23 cellular contexts compared by ENCODE assay signal in the genomic region with DNA sequence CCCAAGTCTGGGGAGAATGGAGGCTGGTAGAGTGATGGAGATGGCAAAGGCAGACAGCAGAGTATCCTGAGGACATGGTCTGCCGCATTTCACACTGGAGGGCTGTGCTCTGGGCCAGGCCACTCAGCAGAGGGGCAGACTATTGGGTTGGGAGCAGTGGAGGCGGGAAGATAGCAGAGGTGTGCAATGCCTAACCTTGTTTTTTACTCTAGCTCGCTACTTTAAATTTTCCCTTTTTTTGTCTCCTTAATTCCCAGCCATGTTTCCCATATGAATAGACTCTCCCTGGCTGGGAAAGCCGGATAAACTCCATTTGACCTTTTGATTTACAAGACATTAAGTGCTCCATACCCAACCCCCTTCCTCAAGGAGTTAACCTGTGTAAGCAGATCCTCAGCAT. TPM values are rescaled to one million over a fixed set of nuclear protein-coding genes. Genes with fewer than 3 reads are reported as not detected.
A peak's percentile ranks its signal among the peaks of the same experiment; 100 is the strongest.
DNase-seq lines count a peak whose midpoint lies in the region; ATAC-seq, FAIRE-seq and TF ChIP-seq lines count a peak whose summit lies in the region.
"Had no signal": no experiment of that assay in that cellular context is flagged by ENCODE, and none has a peak within 500 bp of the region (broad histone marks: within the 10 kb centered on the region; RNA-seq: fewer than 3 reads in every experiment).

No MANE protein-coding gene starts in this region.

- POLR2A ChIA-PET in Caco-2 (lab: Charles Lee), result no interaction called here
- POLR2A ChIA-PET in H1 (lab: Charles Lee; ENCODE audit: partially characterized antibody), result no interaction called here

- H3K79me2 ChIP-seq in H1 (ENCODE audit: control insufficient read depth in 1 of 2, insufficient read depth in 2 of 2, low read length in 2 of 2), result no peaks in the 10 kb centered on the region

- peak overlapping the region; percentile 75 for H3K18ac ChIP-seq in H1 (ENCODE audit: extremely low read depth, low read length)

- TF ChIP-seq EP300 in H1 (IDR thresholded peaks at IDR 0.05; ENCODE audit: borderline replicate concordance in 1 of 2, low read depth in 2 of 2, low read length in 2 of 2), result no peak

- H3K27ac Mint-ChIP-seq in Caco-2 (ENCODE audit: unreplicated experiment) (peak overlapping the region; percentile 83), mesothelial cell of epicardium (peak overlapping the region; percentile 78)
- H3K27ac Mint-ChIP-seq: CD4-positive, alpha-beta T cell; HFFc6 had no signal

- H3K4me2 ChIP-seq in H1 (ENCODE audit: insufficient read depth in 1 of 2, low read depth in 2 of 2, low read length in 2 of 2), result peak overlapping the region in 1 of 2 experiments; percentile 45; a peak in 2 of 4 replicates

- intact Hi-C loops in Caco-2 (cut with micrococcal nuclease; ENCODE audit: unreplicated experiment), result loop anchor here (5.0 kb wide), 1 partner anchor 35 kb away; a partner anchor contains a TSS

- ATAC-seq in GM19023 (IDR thresholded peaks at IDR 0.05; ENCODE audit: unreplicated experiment), result no peak

- peak overlapping the region; percentile 75 for H3K27ac ChIP-seq in HUES48 (ENCODE audit: low read depth, low read length)
- no peak overlapping the region for H3K27ac ChIP-seq in H1 (ENCODE audit: low read depth, low read length)
- H3K27ac ChIP-seq: HL-60, SJCRH30 had no signal

- TF ChIP-seq CTCF in Caco-2 (IDR thresholded peaks at IDR 0.05; ENCODE audit: insufficient read depth in 1 of 2, low read depth in 1 of 2, low read length in 1 of 2, severe bottlenecking in 1 of 2, unreplicated experiment in 1 of 2), result no peak
- TF ChIP-seq CTCF in H1 (IDR thresholded peaks at IDR 0.05; ENCODE audit: control extremely low read depth in 1 of 3, insufficient read depth in 1 of 3, low read depth in 1 of 3, low read length in 3 of 3), result no peak
- TF ChIP-seq CTCF in mesothelial cell of epicardium (IDR thresholded peaks at IDR 0.05; ENCODE audit: unreplicated experiment), result no peak

- H3K9ac ChIP-seq in HUES48 (ENCODE audit: low read depth, low read length) (no peak overlapping the region), H1 (replicated peaks in 1 of 4; ENCODE audit: extremely low read depth in 1 of 4, low read depth in 3 of 4, low read length in 3 of 4) (no peak overlapping the region)

- H3K4me3 ChIP-seq in Caco-2 (ENCODE audit: low read depth, low read length), result no peak overlapping the region
- H3K4me3 ChIP-seq in HUES48 (ENCODE audit: low read depth, low read length), result 0 out of 2 replicates have a peak overlapping the region, but pooled peaks have one; percentile 1
- no peak overlapping the region for H3K4me3 ChIP-seq in H1 (ENCODE audit: extremely low read depth in 1 of 4, insufficient read depth in 2 of 4, low read depth in 3 of 4, low read length in 4 of 4)
- H3K4me3 ChIP-seq: SJCRH30 had no signal

- H4K8ac ChIP-seq in H1 (ENCODE audit: extremely low read depth, insufficient read depth, low read length), result no peak overlapping the region

- no peak for TF ChIP-seq POLR2A in H1 (IDR thresholded peaks at IDR 0.05; ENCODE audit: control extremely low read depth in 1 of 2, low read depth in 2 of 2, low read length in 2 of 2)

- H2AFZ ChIP-seq in H1 (ENCODE audit: low read length), result no peak overlapping the region

- H2BK12ac ChIP-seq in H1 (ENCODE audit: low read depth, low read length), result peak overlapping the region; percentile 62; the same call in 1 of the 2 replicates

- peaks cover 9% of the 10 kb centered on the region; the same call in 1 of the 2 replicates for H3K9me3 ChIP-seq in Caco-2
- H3K9me3 ChIP-seq in HUES48 (ENCODE audit: control insufficient read depth, insufficient read depth, low read length), result no peaks in the 10 kb centered on the region
- H3K9me3 ChIP-seq in H1 (ENCODE audit: insufficient read depth in 2 of 2, low read depth in 1 of 2, low read length in 1 of 2), result peaks cover 7 to 9% of the 10 kb centered on the region in 2 experiments; a peak in 3 of 4 replicates
- H3K9me3 ChIP-seq: SJCRH30 had no signal

- no peak for FAIRE-seq in H1 (lab: Jason Lieb, UNC)
- FAIRE-seq: A204.1, GM12891 had no signal

- H2BK15ac ChIP-seq in H1 (ENCODE audit: low read length), result no peak overlapping the region; the same call in 1 of the 2 replicates

- H3K4me3 Mint-ChIP-seq in Caco-2 (ENCODE audit: unreplicated experiment), result peak overlapping the region; percentile 42
- peak overlapping the region; percentile 1 for H3K4me3 Mint-ChIP-seq in mesothelial cell of epicardium
- H3K4me3 Mint-ChIP-seq: CD4-positive, alpha-beta T cell; HFFc6 had no signal

- no peak overlapping the region for H2BK120ac ChIP-seq in H1 (replicated peaks; ENCODE audit: low read depth, low read length)

- no peak overlapping the region for H3K23ac ChIP-seq in H1 (ENCODE audit: insufficient read length)

- H3K23me2 ChIP-seq in H1 (ENCODE audit: low read depth, low read length), result no peaks in the 10 kb centered on the region

- H3K27me3 ChIP-seq in Caco-2 (replicated peaks; ENCODE audit: control insufficient read depth, insufficient read depth, low read length) (no peaks in the 10 kb centered on the region), HUES48 (ENCODE audit: control insufficient read depth, insufficient read depth, low read length) (no peaks in the 10 kb centered on the region), H1 (replicated peaks in 1 of 4; ENCODE audit: control insufficient read depth in 3 of 4, extremely low read depth in 1 of 4, insufficient read depth in 3 of 4, low read length in 3 of 4) (no peaks in the 10 kb centered on the region)
- H3K27me3 ChIP-seq: SJCRH30 had no signal

- no peak for TF ChIP-seq RAD21 in H1 (IDR thresholded peaks at IDR 0.05 in 1 of 2, conservative IDR thresholded peaks at IDR 0.05 in 1 of 2; ENCODE audit: low read depth in 2 of 2, low read length in 2 of 2)

- no peak overlapping the region for H3K56ac ChIP-seq in H1 (replicated peaks; ENCODE audit: insufficient read length, low read depth, low read length)

- H4K20me1 ChIP-seq in H1 (replicated peaks in 1 of 2; ENCODE audit: control insufficient read depth in 1 of 2, insufficient read depth in 2 of 2, low read length in 2 of 2), result no peaks in the 10 kb centered on the region

- no peaks in the 10 kb centered on the region for H3K36me3 ChIP-seq in Caco-2 (ENCODE audit: control insufficient read depth, insufficient read depth, low read length)
- H3K36me3 ChIP-seq in HUES48 (ENCODE audit: control insufficient read depth, insufficient read depth, low read length), result no peaks in the 10 kb centered on the region
- H3K36me3 ChIP-seq in H1 (ENCODE audit: control insufficient read depth in 2 of 4, insufficient read depth in 4 of 4, low read length in 3 of 4), result peaks cover 0 to 3% (median 0%) of the 10 kb centered on the region in 4 experiments; a peak in 1 of 8 replicates
- H3K36me3 ChIP-seq: SJCRH30 had no signal

- H2BK20ac ChIP-seq in H1 (ENCODE audit: low read length), result no peak overlapping the region

- no peak overlapping the region for H2AK5ac ChIP-seq in H1 (ENCODE audit: low read depth, low read length)

- CTCF ChIA-PET in Caco-2 (lab: Charles Lee) (no interaction called here), H1 (lab: Charles Lee; ENCODE audit: partially characterized antibody) (interaction anchor here (0.9 kb wide), 1 partner anchor 33 kb away, joined by 3 read pairs; no protein-coding TSS in a partner anchor)

- H3K36me3 Mint-ChIP-seq in Caco-2 (ENCODE audit: insufficient read depth, unreplicated experiment), result peaks cover 6% of the 10 kb centered on the region
- H3K36me3 Mint-ChIP-seq in mesothelial cell of epicardium, result no peaks in the 10 kb centered on the region

- no peak overlapping the region for H3K14ac ChIP-seq in H1 (ENCODE audit: insufficient read length)

- no peak overlapping the region for H3K4ac ChIP-seq in H1 (replicated peaks; ENCODE audit: insufficient read length, low read depth, low read length)

- H3K4me1 ChIP-seq in Caco-2, result peaks cover 27% of the 10 kb centered on the region
- H3K4me1 ChIP-seq in HUES48 (ENCODE audit: control insufficient read depth, insufficient read depth, low read length), result peaks cover 39% of the 10 kb centered on the region
- H3K4me1 ChIP-seq in H1 (replicated peaks in 1 of 4; ENCODE audit: control insufficient read depth in 3 of 4, insufficient read depth in 4 of 4, low read length in 3 of 4), result peaks cover 0 to 15% (median 3%) of the 10 kb centered on the region in 4 experiments; a peak in 5 of 7 replicates
- H3K4me1 ChIP-seq: SJCRH30 had no signal

- peaks cover 21% of the 10 kb centered on the region for H3K4me1 Mint-ChIP-seq in Caco-2 (ENCODE audit: low read depth, unreplicated experiment)
- peaks cover 35% of the 10 kb centered on the region for H3K4me1 Mint-ChIP-seq in mesothelial cell of epicardium

- peaks cover 12% of the 10 kb centered on the region for H3K9me3 Mint-ChIP-seq in Caco-2 (ENCODE audit: unreplicated experiment)
- peaks cover 8% of the 10 kb centered on the region for H3K9me3 Mint-ChIP-seq in mesothelial cell of epicardium
- H3K9me3 Mint-ChIP-seq: CD4-positive, alpha-beta T cell; HFFc6 had no signal

- no peaks in the 10 kb centered on the region for H3K79me1 ChIP-seq in H1 (ENCODE audit: low read depth, low read length)

- WGBS in H1 (ENCODE audit: extremely low coverage in 1 of 2, insufficient coverage in 1 of 2, insufficient read length in 1 of 2, insufficient replicate concordance in 2 of 2, low coverage in 1 of 2, low lambda C conversion rate in 2 of 2, missing lambda C conversion rate in 1 of 2), 2 experiments, result 34% methylated on average over 4 of the region's 4 CpGs; no CpG with 5 or more reads in 1 of the 2 experiments

- no peak overlapping the region; the same call in 1 of the 2 replicates for H2BK5ac ChIP-seq in H1 (ENCODE audit: low read depth, low read length)

- DNase-seq in Caco-2 (no peak), H1 (ENCODE audit: low read depth in 1 of 2, low spot score in 2 of 2) (no peak), mesothelial cell of epicardium (ENCODE audit: low spot score in 2 of 2, unreplicated experiment in 2 of 2) (no peak), NCI-H187 treated with DMSO at 0.1 percent for 48 hours (lab: John Stamatoyannopoulos, UW) (no peak), GF-D8 (lab: John Stamatoyannopoulos, UW) (no peak)
- no peak for DNase-seq in activated naive CD4-positive, alpha-beta T cell treated with anti-CD3 and anti-CD28 coated beads, Interleukin-2, amount 50 U/mL, for 16 hours
- DNase-seq: CD4-positive, alpha-beta T cell; DMS153; HFFc6; NCI-H1105 treated with DMSO at 0.1 percent for 48 hours; NCI-H1694 treated with DMSO at 0.1 percent for 48 hours; NCI-H2107; NCI-H226; NCI-H524; SJCRH30 had no signal

- H3K27me3 Mint-ChIP-seq in Caco-2 (ENCODE audit: insufficient read depth, unreplicated experiment) (no peaks in the 10 kb centered on the region), mesothelial cell of epicardium (ENCODE audit: low read depth) (no peaks in the 10 kb centered on the region)
- H3K27me3 Mint-ChIP-seq: CD4-positive, alpha-beta T cell had no signal

- no TSS peak for BruUV-seq in Caco-2 (replicated peaks; lab: Mats Ljungman, UMichigan)

- H4K5ac ChIP-seq in H1 (ENCODE audit: insufficient read length, low read depth, low read length), result no peak overlapping the region

- no peak overlapping the region for H4K91ac ChIP-seq in H1 (replicated peaks; ENCODE audit: insufficient read length, low read length)

RNA-seq across cellular contexts. Expression of a gene that starts 33.5 kb away (rescaled TPM):
- total RNA-seq in Caco-2 (2022), result 34.6 and 40.3 TPM in 2 replicates
- total RNA-seq in H1 (2021; fragmentation: NEBNext Ultra II Directional; extraction: Animal tissue kit (Norgen Biotek cat#: 25700)), result 75.9 and 80.9 TPM in 2 replicates
- 41.8 and 62.8 TPM in 2 replicates for polyA plus RNA-seq in H1 (2011; rRNA removed)
- 46.7 TPM for polyA plus RNA-seq in H1 (2011; cell fraction: cytosol; rRNA removed)
- polyA plus RNA-seq in H1 (2011; cell fraction: nucleus; rRNA removed), result 45.9 TPM
- polyA plus RNA-seq in H1 (2012, experiment 1 of 2), result 52.3 to 63.2 TPM (median 56.4 TPM) in 4 replicates
- 24.9 TPM for polyA plus RNA-seq in H1 (2012, experiment 2 of 2)
- polyA plus RNA-seq in H1 (2013, experiment 1 of 2), result 76.2 TPM
- 85.7 TPM for polyA plus RNA-seq in H1 (2013, experiment 2 of 2)
- 159 and 242 TPM in 2 replicates for polyA minus RNA-seq in H1 (2011; rRNA and poly(A)+ RNA removed)
- 60.2 TPM for polyA minus RNA-seq in H1 (2011; cell fraction: cytosol; rRNA and poly(A)+ RNA removed)
- polyA minus RNA-seq in H1 (2011; cell fraction: nucleus; rRNA and poly(A)+ RNA removed), result 99.7 TPM
- total RNA-seq in mesothelial cell of epicardium, result 38.7 to 50.3 TPM (median 45.8 TPM) in 3 replicates

RNA-seq across cellular contexts. Expression of a gene that starts 54.4 kb away (rescaled TPM):
- total RNA-seq in Caco-2 (2022) (not detected in 2 replicates), mesothelial cell of epicardium (not detected in 3 replicates)
- total RNA-seq in H1 (2021; fragmentation: NEBNext Ultra II Directional; extraction: Animal tissue kit (Norgen Biotek cat#: 25700)), result not detected in 2 replicates
- not detected in 2 replicates for polyA plus RNA-seq in H1 (2011; rRNA removed)
- polyA plus RNA-seq in H1 (2011; cell fraction: cytosol; rRNA removed), result not detected
- not detected for polyA plus RNA-seq in H1 (2011; cell fraction: nucleus; rRNA removed)
- polyA plus RNA-seq in H1 (2012, experiment 1 of 2), result not detected in 4 replicates
- polyA plus RNA-seq in H1 (2012, experiment 2 of 2), result not detected
- not detected for polyA plus RNA-seq in H1 (2013, experiment 1 of 2)
- polyA plus RNA-seq in H1 (2013, experiment 2 of 2), result not detected
- polyA minus RNA-seq in H1 (2011; rRNA and poly(A)+ RNA removed), result 0.05 TPM in 1 of 2 replicates, not detected in the other
- not detected for polyA minus RNA-seq in H1 (2011; cell fraction: cytosol; rRNA and poly(A)+ RNA removed)
- not detected for polyA minus RNA-seq in H1 (2011; cell fraction: nucleus; rRNA and poly(A)+ RNA removed)
- total RNA-seq: CD4-positive, alpha-beta T cell; H4; HFFc6; HT1080; SJCRH30 had no signal
- polyA plus RNA-seq: BJ had no signal
